Comparison of ENCODE assay signal across 7 cellular contexts in genomic region chr4:156968479-156968984, GRCh38. TPM values are rescaled to one million over a fixed set of nuclear protein-coding genes. Genes with fewer than 3 reads are reported as not detected.
A peak's percentile ranks its signal among the peaks of the same experiment; 100 is the strongest.
DNase-seq lines count a peak whose midpoint lies in the region; ATAC-seq, FAIRE-seq and TF ChIP-seq lines count a peak whose summit lies in the region.

No MANE protein-coding gene starts in this region.

- no peaks in the 10 kb centered on the region for H3K9me3 Mint-ChIP-seq in endothelial cell (ENCODE audit: unreplicated experiment)

- peak overlapping the region; percentile 73 for H4K91ac ChIP-seq in IMR-90 (ENCODE audit: insufficient read depth, low read depth, low read length)

- no TSS peak for BruUV-seq in IMR-90 (replicated peaks; lab: Mats Ljungman, UMichigan)

- TF ChIP-seq CTCF in IMR-90 (conservative IDR thresholded peaks at IDR 0.05; ENCODE audit: low read depth, low read length): peak; percentile 88
- peak; percentile 79 for TF ChIP-seq CTCF in endothelial cell (IDR thresholded peaks at IDR 0.05; ENCODE audit: unreplicated experiment)

- H3K27ac ChIP-seq in IMR-90 (ENCODE audit: insufficient read depth, low read length): peak overlapping the region; percentile 64

- peaks cover 2% of the 10 kb centered on the region for H3K36me3 Mint-ChIP-seq in endothelial cell (ENCODE audit: low read depth, unreplicated experiment)

- H3K79me1 ChIP-seq in IMR-90 (ENCODE audit: low read depth in 1 of 2, low read length in 2 of 2): peaks cover 21 to 49% of the 10 kb centered on the region in 2 experiments; a peak in 3 of 4 replicates

- peaks cover 7% of the 10 kb centered on the region for H3K27me3 Mint-ChIP-seq in endothelial cell (ENCODE audit: unreplicated experiment)

- peak overlapping the region; percentile 64 for H2BK120ac ChIP-seq in IMR-90 (ENCODE audit: low read depth, low read length)

- H3K4ac ChIP-seq in IMR-90 (ENCODE audit: low read depth, low read length): peak overlapping the region; percentile 59

- no peak overlapping the region for H3K27ac Mint-ChIP-seq in endothelial cell (ENCODE audit: unreplicated experiment)

- no peak for FAIRE-seq in urothelium cell line (lab: Jason Lieb, UNC)

- peaks cover 7% of the 10 kb centered on the region for H3K4me1 ChIP-seq in IMR-90 (ENCODE audit: control insufficient read depth, insufficient read depth, low read length)

- peak overlapping the region; percentile 9 for H3K23ac ChIP-seq in IMR-90 (ENCODE audit: low read depth, low read length)

- H2BK15ac ChIP-seq in IMR-90 (ENCODE audit: low read depth, low read length): peak overlapping the region; percentile 45; the same call in 2 of the 3 replicates

- peak overlapping the region; percentile 71; the same call in 1 of the 2 replicates for H2BK20ac ChIP-seq in IMR-90 (ENCODE audit: low read depth, low read length)

- peak overlapping the region; percentile 61 for H3K4me3 ChIP-seq in IMR-90 (ENCODE audit: insufficient read depth, low read depth, low read length)

- peaks cover 42% of the 10 kb centered on the region for H3K4me1 Mint-ChIP-seq in endothelial cell (ENCODE audit: unreplicated experiment)

- ATAC-seq in GM21526 (IDR thresholded peaks at IDR 0.05; ENCODE audit: low FRiP score, unreplicated experiment) (peak; percentile 73), IMR-90 (ENCODE audit: low read depth) (peak; percentile 48)

- peak overlapping the region; percentile 95 for H3K9ac ChIP-seq in IMR-90 (ENCODE audit: low read depth, low read length)

- POLR2A ChIA-PET in IMR-90 (lab: Charles Lee; ENCODE audit: unreplicated experiment): interaction anchor here (0.7 to 1.4 kb wide), 2 partner anchors 22 to 492 kb away, joined by 3 to 5 read pairs; no protein-coding TSS in a partner anchor

- no peak overlapping the region for H2AFZ ChIP-seq in IMR-90 (replicated peaks; ENCODE audit: low read length, poor library complexity)

- H2AK9ac ChIP-seq in IMR-90 (replicated peaks; ENCODE audit: low read depth, low read length, poor library complexity): no peak overlapping the region

- no peaks in the 10 kb centered on the region for H3K27me3 ChIP-seq in IMR-90 (ENCODE audit: control insufficient read depth, insufficient read depth, low read length)

- no CpG with 5 or more reads among the region's 2 CpGs for WGBS in IMR-90 (ENCODE audit: extremely low coverage in 2 of 2, insufficient read length in 1 of 2), 2 experiments

- peak overlapping the region; percentile 66; the same call in 1 of the 2 replicates for H2AK5ac ChIP-seq in IMR-90 (ENCODE audit: low read depth, low read length)

- peak overlapping the region; percentile 58 for H4K5ac ChIP-seq in IMR-90 (ENCODE audit: low read depth, low read length)

- peak overlapping the region; percentile 98 for H3K4me3 Mint-ChIP-seq in endothelial cell (ENCODE audit: unreplicated experiment)

- peak overlapping the region; percentile 35 for H3K14ac ChIP-seq in IMR-90 (replicated peaks; ENCODE audit: low read depth, low read length)

- TF ChIP-seq RAD21 in IMR-90 (IDR thresholded peaks at IDR 0.05; ENCODE audit: low read length): peak; percentile 90

- H4K20me1 ChIP-seq in IMR-90 (ENCODE audit: insufficient read depth, low read length): no peaks in the 10 kb centered on the region

- H3K36me3 ChIP-seq in IMR-90 (ENCODE audit: control insufficient read depth, insufficient read depth, low read length): no peaks in the 10 kb centered on the region

- H3K9me1 ChIP-seq in IMR-90 (ENCODE audit: insufficient read depth, low read length): 0 out of 2 replicates have a peak, but pooled peaks cover 3% of the 10 kb centered on the region

- intact Hi-C loops in IMR-90 (cut with micrococcal nuclease): loop anchor here (1.0 to 10.0 kb wide), 6 partner anchors 190 to 1014 kb away; partner anchors contain the start of gene CTSO

- CTCF ChIA-PET in IMR-90 (lab: Yijun Ruan, JAX): interaction anchor here (0.6 to 3.5 kb wide), 14 partner anchors 9 to 495 kb away, joined by 3 to 26 read pairs (median 4); no protein-coding TSS in a partner anchor

- no peak for TF ChIP-seq POLR2A in IMR-90 (IDR thresholded peaks at IDR 0.05; ENCODE audit: low read depth, low read length)

- DNase-seq in GDM1 (lab: John Stamatoyannopoulos, UW) (peak; percentile 5), IMR-90 (peak; percentile 85), RPMI8226 (peak; percentile 60), endothelial cell (ENCODE audit: low spot score) (peak; percentile 69), midbrain (lab: John Stamatoyannopoulos, UW) (peak; percentile 78), urothelium cell line (ENCODE audit: low spot score) (peak; percentile 44)

- peak overlapping the region; percentile 21 to 71 for H4K8ac ChIP-seq in IMR-90 (ENCODE audit: low read depth in 2 of 2, low read length in 2 of 2)

- H3K4me2 ChIP-seq in IMR-90 (ENCODE audit: low read depth, low read length): peak overlapping the region; percentile 60

- H3K9me3 ChIP-seq in IMR-90 (ENCODE audit: control insufficient read depth, insufficient read depth, low read length): no peaks in the 10 kb centered on the region

- H3K18ac ChIP-seq in IMR-90 (ENCODE audit: low read depth, low read length): peak overlapping the region; percentile 52

- peak overlapping the region; percentile 2; the same call in 1 of the 2 replicates for H3K56ac ChIP-seq in IMR-90 (ENCODE audit: extremely low read depth, insufficient read depth, low read length)

- peak overlapping the region; percentile 63 for H2BK5ac ChIP-seq in IMR-90 (ENCODE audit: low read depth, low read length, poor library complexity, severe bottlenecking)

- dilution Hi-C loops in IMR-90 (cut with HindIII; ENCODE audit: low sequenced_read_pairs, unreplicated experiment): no loop called here

- in situ Hi-C loops in IMR-90 (cut with MboI; ENCODE audit: low sequenced_read_pairs): loop anchor here (5.0 to 25.0 kb wide), 4 partner anchors 194 to 1006 kb away; partner anchors contain the start of gene CTSO

TF ChIP-seq in IMR-90, 13 proteins besides CTCF, POLR2A, EP300 and RAD21:
- TF ChIP-seq RFX5 (IDR thresholded peaks at IDR 0.05; ENCODE audit: low read depth, low read length) (no peak), NFE2L2 (IDR thresholded peaks at IDR 0.05; ENCODE audit: low read depth, low read length) (no peak), MAZ (IDR thresholded peaks at IDR 0.05; ENCODE audit: borderline replicate concordance, low read depth, low read length) (0 out of 2 replicates have a peak, but pooled peaks have one; percentile 16), MAFK (IDR thresholded peaks at IDR 0.05; ENCODE audit: low read depth, low read length) (no peak), MXI1 (IDR thresholded peaks at IDR 0.05; ENCODE audit: borderline replicate concordance, low read depth, low read length) (no peak; the same call in 1 of the 2 replicates), USF2 (IDR thresholded peaks at IDR 0.05; ENCODE audit: low read depth, low read length) (no peak), ELK1 (IDR thresholded peaks at IDR 0.05; ENCODE audit: borderline replicate concordance, low read depth, low read length) (no peak), SMC3 (IDR thresholded peaks at IDR 0.05; ENCODE audit: low read depth, low read length) (peak; percentile 82), RCOR1 (IDR thresholded peaks at IDR 0.05; ENCODE audit: insufficient replicate concordance, low read length) (no peak), CHD1 (IDR thresholded peaks at IDR 0.05; ENCODE audit: low read depth, low read length) (no peak), CEBPB (IDR thresholded peaks at IDR 0.05; ENCODE audit: low read depth, low read length) (no peak)

RNA-seq across cellular contexts. Expression of gene PDGFC, which starts 3.1 kb away (rescaled TPM):
- total RNA-seq in IMR-90 (2012; rRNA removed): 90.7 and 105 TPM in 2 replicates
- 15.6 and 19.8 TPM in 2 replicates for polyA plus RNA-seq in IMR-90 (2012; rRNA removed)
- 4.4 and 11.0 TPM in 2 replicates for polyA plus RNA-seq in IMR-90 (2012; cell fraction: cytosol; rRNA removed)
- 13.5 and 32.1 TPM in 2 replicates for polyA plus RNA-seq in IMR-90 (2012; cell fraction: nucleus; rRNA removed; ENCODE audit: low replicate concordance)
- total RNA-seq in endothelial cell (ENCODE audit: unreplicated experiment): 22.0 TPM

Comparison
In these comparisons a context has a peak if more than half of its experiments do, and no peak if none do; other contexts are left out.
1. Peak in every context shown above with its lines: DNase-seq, ATAC-seq, H3K4me3 ChIP-seq and H3K27ac ChIP-seq.
2. DNase-seq: peak in every context shown above with its lines; median percentile 85 in IMR-90; 78 in midbrain; 69 in endothelial cell; 60 in RPMI8226; 44 in urothelium cell line; 5 in GDM1.